1 cellular context compared by ENCODE assay signal in genomic region chr1:94757931-94758330, GRCh38.
TF ChIP-seq lines count a peak whose summit lies in the region.

No MANE protein-coding gene starts in this region.

TF ChIP-seq in WTC11, 78 proteins besides CTCF, POLR2A, EP300 and RAD21 (continued from another document):
- no peak for TF ChIP-seq E2F1 (CRISPR knock-in tag; IDR thresholded peaks at IDR 0.05)
- no peak for TF ChIP-seq GABPB1 (CRISPR knock-in tag; IDR thresholded peaks at IDR 0.05)
- no peak for TF ChIP-seq OVOL2 (CRISPR knock-in tag; IDR thresholded peaks at IDR 0.05; ENCODE audit: borderline replicate concordance)
- TF ChIP-seq, protein P1, sequence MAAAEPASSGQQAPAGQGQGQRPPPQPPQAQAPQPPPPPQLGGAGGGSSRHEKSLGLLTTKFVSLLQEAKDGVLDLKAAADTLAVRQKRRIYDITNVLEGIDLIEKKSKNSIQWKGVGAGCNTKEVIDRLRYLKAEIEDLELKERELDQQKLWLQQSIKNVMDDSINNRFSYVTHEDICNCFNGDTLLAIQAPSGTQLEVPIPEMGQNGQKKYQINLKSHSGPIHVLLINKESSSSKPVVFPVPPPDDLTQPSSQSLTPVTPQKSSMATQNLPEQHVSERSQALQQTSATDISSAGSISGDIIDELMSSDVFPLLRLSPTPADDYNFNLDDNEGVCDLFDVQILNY (CRISPR knock-in tag; IDR thresholded peaks at IDR 0.05), result no peak
- TF ChIP-seq FOXJ3 (CRISPR knock-in tag; IDR thresholded peaks at IDR 0.05; ENCODE audit: borderline replicate concordance), result no peak
- no peak for TF ChIP-seq NFYB (CRISPR knock-in tag; conservative IDR thresholded peaks at IDR 0.05; ENCODE audit: low read depth)
- no peak for TF ChIP-seq SP1 (CRISPR knock-in tag; conservative IDR thresholded peaks at IDR 0.05)
- TF ChIP-seq ZNF512 (CRISPR knock-in tag; IDR thresholded peaks at IDR 0.05; ENCODE audit: borderline replicate concordance), result no peak
- no peak for TF ChIP-seq GRHL2 (CRISPR knock-in tag; IDR thresholded peaks at IDR 0.05; ENCODE audit: insufficient replicate concordance, severe bottlenecking)
